In genomic region chr22:44292007-44292370, GRCh38 we compare ENCODE assay signal across 17 cellular contexts. TPM values are rescaled to one million over a fixed set of nuclear protein-coding genes. Genes with fewer than 3 reads are reported as not detected.
DNase-seq lines count a peak whose midpoint lies in the region; ATAC-seq and TF ChIP-seq lines count a peak whose summit lies in the region.
"Had no signal": no experiment of that assay in that cellular context is flagged by ENCODE, and none has a peak within 500 bp of the region (broad histone marks: within the 10 kb centered on the region; RNA-seq: fewer than 3 reads in every experiment).

No MANE protein-coding gene starts in this region.

- H3K27me3 Mint-ChIP-seq in neural progenitor cell (ENCODE audit: insufficient read depth, low read depth), result peaks cover 25% of the 10 kb centered on the region

- H3K9me3 ChIP-seq in neural progenitor cell (ENCODE audit: low read depth), result no peaks in the 10 kb centered on the region
- peaks cover 0 to 22% (median 2%) of the 10 kb centered on the region in 4 donors for H3K9me3 ChIP-seq in tibial nerve
- H3K9me3 ChIP-seq in psoas muscle, result peaks cover 4% of the 10 kb centered on the region
- H3K9me3 ChIP-seq: prostate gland had no signal

- H3K27ac ChIP-seq in neural progenitor cell (no peak overlapping the region), tibial nerve (no peak overlapping the region), psoas muscle (no peak overlapping the region)
- H3K27ac ChIP-seq: GM23248, prostate gland had no signal

- H3K36me3 Mint-ChIP-seq in neural progenitor cell, result peaks cover 2% of the 10 kb centered on the region

- H3K79me2 ChIP-seq in neural progenitor cell (ENCODE audit: low read depth), result no peaks in the 10 kb centered on the region

- no peak overlapping the region for H2AFZ ChIP-seq in neural progenitor cell (replicated peaks)
- H2AFZ ChIP-seq: GM23248 had no signal

- H3K4me1 Mint-ChIP-seq in neural progenitor cell, result peaks cover 58% of the 10 kb centered on the region

- WGBS in tibial nerve, 2 donors, result 29 to 50% methylated on average over 9 to 10 of the region's 10 CpGs
- 54 to 68% (median 66%) methylated on average over 9 to 10 of the region's 10 CpGs for WGBS in psoas muscle, 3 donors

- no peak for ATAC-seq in psoas muscle
- ATAC-seq: K562 had no signal

- H3F3A ChIP-seq in neural progenitor cell (ENCODE audit: low read depth), result peaks cover 13% of the 10 kb centered on the region

- peak overlapping the region; percentile 39 for H3K4me2 ChIP-seq in neural progenitor cell

- H3K36me3 ChIP-seq in neural progenitor cell (peaks cover 5% of the 10 kb centered on the region), tibial nerve (no peaks in the 10 kb centered on the region), psoas muscle (ENCODE audit: insufficient read depth in 1 of 2, low read depth in 1 of 2) (no peaks in the 10 kb centered on the region)
- H3K36me3 ChIP-seq: prostate gland had no signal

- no peak for TF ChIP-seq EP300 in tibial nerve (IDR thresholded peaks at IDR 0.05)

- H3K27me3 ChIP-seq in neural progenitor cell, result no peaks in the 10 kb centered on the region
- no peaks in the 10 kb centered on the region for H3K27me3 ChIP-seq in tibial nerve
- peaks cover 0 to 39% (median 4%) of the 10 kb centered on the region in 3 donors for H3K27me3 ChIP-seq in psoas muscle (ENCODE audit: insufficient read depth in 3 of 3, low read length in 2 of 3)

- peak; percentile 15 for DNase-seq in COLO668 (lab: John Stamatoyannopoulos, UW; ENCODE audit: unreplicated experiment)
- DNase-seq in MV-4-11 (lab: John Stamatoyannopoulos, UW), result peak; percentile 13
- peak; percentile 23 for DNase-seq in fibroblast of villous mesenchyme (ENCODE audit: low read depth)
- peak; percentile 53 for DNase-seq in neural progenitor cell (ENCODE audit: low spot score)
- DNase-seq in tibial nerve (ENCODE audit: low spot score in 2 of 2), result no peak
- no peak for DNase-seq in psoas muscle
- DNase-seq in GM03348 (ENCODE audit: low spot score), result no peak
- DNase-seq: activated gamma-delta T cell, NCI-H1417 treated with DMSO at 0.1 percent for 48 hours, NCI-H510A treated with DMSO at 0.1 percent for 48 hours, RPMI8226 had no signal

- no peak overlapping the region for H3K27ac Mint-ChIP-seq in neural progenitor cell

- H3K4me1 ChIP-seq in neural progenitor cell, result peaks cover 32% of the 10 kb centered on the region
- H3K4me1 ChIP-seq in tibial nerve, result peaks cover 0 to 13% (median 0%) of the 10 kb centered on the region in 4 donors
- no peaks in the 10 kb centered on the region for H3K4me1 ChIP-seq in psoas muscle
- H3K4me1 ChIP-seq: prostate gland had no signal

- TF ChIP-seq CTCF in fibroblast of villous mesenchyme (IDR thresholded peaks at IDR 0.05; ENCODE audit: insufficient read depth, low read depth, low read length), result no peak
- TF ChIP-seq CTCF in neural progenitor cell (IDR thresholded peaks at IDR 0.05), result no peak
- TF ChIP-seq CTCF in tibial nerve (IDR thresholded peaks at IDR 0.05), result no peak
- no peak for TF ChIP-seq CTCF in psoas muscle (IDR thresholded peaks at IDR 0.05)

- H3K9ac ChIP-seq in neural progenitor cell, result no peak overlapping the region
- H3K9ac ChIP-seq: GM23248 had no signal

- intact Hi-C loops in psoas muscle (cut with DNase I), result no loop called here

- H4K20me1 ChIP-seq in neural progenitor cell (ENCODE audit: low read depth), result no peaks in the 10 kb centered on the region

- no peak overlapping the region for H3K4me3 ChIP-seq in fibroblast of villous mesenchyme (ENCODE audit: low read depth, low read length)
- no peak overlapping the region for H3K4me3 ChIP-seq in neural progenitor cell
- H3K4me3 ChIP-seq in tibial nerve, result no peak overlapping the region
- H3K4me3 ChIP-seq in psoas muscle, result no peak overlapping the region
- H3K4me3 ChIP-seq: GM23248, K562, prostate gland had no signal

- H3K4me3 Mint-ChIP-seq in neural progenitor cell, result no peak overlapping the region

- H3K9me3 Mint-ChIP-seq in neural progenitor cell, result peaks cover 17% of the 10 kb centered on the region

- TF ChIP-seq POLR2A in tibial nerve (IDR thresholded peaks at IDR 0.05), result no peak

RNA-seq across cellular contexts. Expression of gene SHISAL1, which starts 20.8 kb away (rescaled TPM):
- total RNA-seq in fibroblast of villous mesenchyme (3.0 and 4.5 TPM in 2 replicates), neural progenitor cell (ENCODE audit: low replicate concordance) (4.4 and 5.7 TPM in 2 replicates), tibial nerve (1 to 10 TPM in 1 of 4 donors, under 1 TPM in 3; 0.22 to 1.0 (median 0.59) TPM), psoas muscle (under 1 TPM in 3 of 4 donors, not detected in 1; 0.05 to 0.24 (median 0.11) TPM)
- polyA plus RNA-seq in psoas muscle, result under 1 TPM; 0.01 to 0.08 (median 0.04) TPM
- total RNA-seq: HT-29; K562; mononuclear cell; T-helper 1 cell treated with Interleukin-12 subunit alpha and Interleukin-12 subunit beta and Interleukin-4 antibody, amounts not matched to agents 30 ng/mL and 1 ng/mL, for 36 hours had no signal
- polyA plus RNA-seq: K562 had no signal

Comparison
In these comparisons a context has a peak if more than half of its experiments do, and no peak if none do; other contexts are left out.
1. DNase-seq: peak in COLO668 (single experiment), MV-4-11 (single experiment), fibroblast of villous mesenchyme (single experiment) and neural progenitor cell (single experiment); none in tibial nerve (0 of 2), psoas muscle (0 of 2) and GM03348 (single experiment).